Comparison of ENCODE assay signal across 9 cellular contexts in genomic region chr7:86814980-86815379, GRCh38.
DNase-seq lines count a peak whose midpoint lies in the region; ATAC-seq and TF ChIP-seq lines count a peak whose summit lies in the region.
"Had no signal": no experiment of that assay in that cellular context is flagged by ENCODE, and none has a peak within 500 bp of the region (broad histone marks: within the 10 kb centered on the region; RNA-seq: fewer than 3 reads in every experiment).

No MANE protein-coding gene starts in this region.

- peaks cover 6 to 12% of the 10 kb centered on the region in 2 donors for H3K27me3 Mint-ChIP-seq in stimulated activated naive B cell treated with anti-CD40 and anti-IgM and Interleukin-4, amounts not matched to agents 10 μg/mL and 1 μg/mL and 100 μg/mL, for 72 hours

- DNase-seq in GM12865 (ENCODE audit: low read depth): peak; percentile 48
- peak; percentile 44 for DNase-seq in HT-29 (ENCODE audit: low spot score)
- peak; percentile 35 for DNase-seq in SKM-1 treated with dmso at 0.1 percent for 144 hours (lab: John Stamatoyannopoulos, UW; ENCODE audit: unreplicated experiment)
- peak; percentile 10 for DNase-seq in iris pigment epithelial cell (ENCODE audit: low read depth)
- no peak for DNase-seq in stimulated activated naive B cell treated with anti-CD40 and anti-IgM and Interleukin-4, amounts not matched to agents 10 μg/mL and 1 μg/mL and 100 μg/mL, for 72 hours
- no peak for DNase-seq in GM19238 (ENCODE audit: insufficient read length, low spot score)
- DNase-seq in epidermal melanocyte (ENCODE audit: insufficient read length, low spot score): no peak

- peak; percentile 47 for TF ChIP-seq CTCF in GM12865 (IDR thresholded peaks at IDR 0.05; ENCODE audit: insufficient read depth, low read depth, low read length, missing control alignments)

- no peaks in the 10 kb centered on the region for H3K4me1 Mint-ChIP-seq in stimulated activated naive B cell treated with anti-CD40 and anti-IgM and Interleukin-4, amounts not matched to agents 10 μg/mL and 1 μg/mL and 100 μg/mL, for 72 hours
- H3K4me1 Mint-ChIP-seq: memory B cell had no signal

- ATAC-seq in stimulated activated naive B cell treated with anti-CD40 and anti-IgM and Interleukin-4, amounts not matched to agents 10 μg/mL and 1 μg/mL and 100 μg/mL, for 72 hours (replicated peaks): no peak
- no peak for ATAC-seq in GM21619 (IDR thresholded peaks at IDR 0.05; ENCODE audit: unreplicated experiment)

- H3K4me3 ChIP-seq in GM12865 (ENCODE audit: low read depth, low read length): no peak overlapping the region

- peaks cover 3 to 4% of the 10 kb centered on the region in 2 donors for H3K9me3 Mint-ChIP-seq in stimulated activated naive B cell treated with anti-CD40 and anti-IgM and Interleukin-4, amounts not matched to agents 10 μg/mL and 1 μg/mL and 100 μg/mL, for 72 hours

- H3K36me3 Mint-ChIP-seq in stimulated activated naive B cell treated with anti-CD40 and anti-IgM and Interleukin-4, amounts not matched to agents 10 μg/mL and 1 μg/mL and 100 μg/mL, for 72 hours: no peaks in the 10 kb centered on the region
- H3K36me3 Mint-ChIP-seq: memory B cell had no signal

- H3K27ac Mint-ChIP-seq in stimulated activated naive B cell treated with anti-CD40 and anti-IgM and Interleukin-4, amounts not matched to agents 10 μg/mL and 1 μg/mL and 100 μg/mL, for 72 hours: no peak overlapping the region
- H3K27ac Mint-ChIP-seq: memory B cell had no signal

- H3K4me3 Mint-ChIP-seq in stimulated activated naive B cell treated with anti-CD40 and anti-IgM and Interleukin-4, amounts not matched to agents 10 μg/mL and 1 μg/mL and 100 μg/mL, for 72 hours: no peak overlapping the region
- H3K4me3 Mint-ChIP-seq: memory B cell had no signal

Comparison
In these comparisons a context has a peak if more than half of its experiments do, and no peak if none do; other contexts are left out.
1. DNase-seq: peak in GM12865 (single experiment), HT-29 (single experiment), SKM-1 treated with dmso at 0.1 percent for 144 hours (single experiment) and iris pigment epithelial cell (single experiment); none in stimulated activated naive B cell treated with anti-CD40 and anti-IgM and Interleukin-4, amounts not matched to agents 10 μg/mL and 1 μg/mL and 100 μg/mL, for 72 hours (single experiment), GM19238 (single experiment) and epidermal melanocyte (single experiment).